Comparison of ENCODE assay signal across 1 cellular context in the genomic region with DNA sequence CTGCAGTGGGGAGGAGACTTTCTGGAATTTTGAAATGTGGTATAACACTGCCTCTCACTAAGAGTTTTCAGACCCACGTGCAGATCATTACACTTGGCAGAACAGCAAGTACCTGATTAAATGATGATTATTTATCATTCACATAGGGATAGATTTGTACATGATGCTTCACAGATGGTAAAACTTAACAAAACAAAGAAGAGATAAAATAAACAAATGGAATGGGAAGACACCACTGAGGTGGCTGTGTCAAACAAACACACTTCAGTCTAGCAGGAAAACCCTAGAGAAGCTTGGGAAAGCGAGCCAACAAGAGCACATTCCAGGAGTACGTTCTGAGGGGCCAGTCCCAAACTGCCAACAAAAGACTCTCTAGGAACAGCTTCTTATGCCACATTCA.
TF ChIP-seq lines count a peak whose summit lies in the region.

No MANE protein-coding gene starts in this region.

TF ChIP-seq in K562, 482 proteins besides CTCF, POLR2A, EP300 and RAD21 (continued from another document):
- TF ChIP-seq, protein P1, sequence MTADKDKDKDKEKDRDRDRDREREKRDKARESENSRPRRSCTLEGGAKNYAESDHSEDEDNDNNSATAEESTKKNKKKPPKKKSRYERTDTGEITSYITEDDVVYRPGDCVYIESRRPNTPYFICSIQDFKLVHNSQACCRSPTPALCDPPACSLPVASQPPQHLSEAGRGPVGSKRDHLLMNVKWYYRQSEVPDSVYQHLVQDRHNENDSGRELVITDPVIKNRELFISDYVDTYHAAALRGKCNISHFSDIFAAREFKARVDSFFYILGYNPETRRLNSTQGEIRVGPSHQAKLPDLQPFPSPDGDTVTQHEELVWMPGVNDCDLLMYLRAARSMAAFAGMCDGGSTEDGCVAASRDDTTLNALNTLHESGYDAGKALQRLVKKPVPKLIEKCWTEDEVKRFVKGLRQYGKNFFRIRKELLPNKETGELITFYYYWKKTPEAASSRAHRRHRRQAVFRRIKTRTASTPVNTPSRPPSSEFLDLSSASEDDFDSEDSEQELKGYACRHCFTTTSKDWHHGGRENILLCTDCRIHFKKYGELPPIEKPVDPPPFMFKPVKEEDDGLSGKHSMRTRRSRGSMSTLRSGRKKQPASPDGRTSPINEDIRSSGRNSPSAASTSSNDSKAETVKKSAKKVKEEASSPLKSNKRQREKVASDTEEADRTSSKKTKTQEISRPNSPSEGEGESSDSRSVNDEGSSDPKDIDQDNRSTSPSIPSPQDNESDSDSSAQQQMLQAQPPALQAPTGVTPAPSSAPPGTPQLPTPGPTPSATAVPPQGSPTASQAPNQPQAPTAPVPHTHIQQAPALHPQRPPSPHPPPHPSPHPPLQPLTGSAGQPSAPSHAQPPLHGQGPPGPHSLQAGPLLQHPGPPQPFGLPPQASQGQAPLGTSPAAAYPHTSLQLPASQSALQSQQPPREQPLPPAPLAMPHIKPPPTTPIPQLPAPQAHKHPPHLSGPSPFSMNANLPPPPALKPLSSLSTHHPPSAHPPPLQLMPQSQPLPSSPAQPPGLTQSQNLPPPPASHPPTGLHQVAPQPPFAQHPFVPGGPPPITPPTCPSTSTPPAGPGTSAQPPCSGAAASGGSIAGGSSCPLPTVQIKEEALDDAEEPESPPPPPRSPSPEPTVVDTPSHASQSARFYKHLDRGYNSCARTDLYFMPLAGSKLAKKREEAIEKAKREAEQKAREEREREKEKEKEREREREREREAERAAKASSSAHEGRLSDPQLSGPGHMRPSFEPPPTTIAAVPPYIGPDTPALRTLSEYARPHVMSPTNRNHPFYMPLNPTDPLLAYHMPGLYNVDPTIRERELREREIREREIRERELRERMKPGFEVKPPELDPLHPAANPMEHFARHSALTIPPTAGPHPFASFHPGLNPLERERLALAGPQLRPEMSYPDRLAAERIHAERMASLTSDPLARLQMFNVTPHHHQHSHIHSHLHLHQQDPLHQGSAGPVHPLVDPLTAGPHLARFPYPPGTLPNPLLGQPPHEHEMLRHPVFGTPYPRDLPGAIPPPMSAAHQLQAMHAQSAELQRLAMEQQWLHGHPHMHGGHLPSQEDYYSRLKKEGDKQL (CRISPR knock-in tag; IDR thresholded peaks at IDR 0.05; ENCODE audit: borderline replicate concordance) = no peak
- TF ChIP-seq TCF7L2 (IDR thresholded peaks at IDR 0.05; ENCODE audit: low read depth, low read length) (no peak), ZZZ3 (IDR thresholded peaks at IDR 0.05) (no peak), FUS (optimal IDR thresholded peaks at IDR 0.05; ENCODE audit: low read depth, low read length) (no peak), KDM4B (IDR thresholded peaks at IDR 0.05; ENCODE audit: borderline replicate concordance in 2 of 2, low read depth in 1 of 2) (no peak), NR2C2 (CRISPR knock-in tag; IDR thresholded peaks at IDR 0.05) (no peak), NR2C2 (tag; IDR thresholded peaks at IDR 0.05) (no peak), PHB2 (IDR thresholded peaks at IDR 0.05; ENCODE audit: low read depth) (no peak), THRAP3 (IDR thresholded peaks at IDR 0.05; ENCODE audit: borderline replicate concordance) (no peak), ZNF445 (CRISPR knock-in tag; IDR thresholded peaks at IDR 0.05; ENCODE audit: low read depth) (no peak), ZBED1 (IDR thresholded peaks at IDR 0.05) (no peak)
- TF ChIP-seq, protein P2, sequence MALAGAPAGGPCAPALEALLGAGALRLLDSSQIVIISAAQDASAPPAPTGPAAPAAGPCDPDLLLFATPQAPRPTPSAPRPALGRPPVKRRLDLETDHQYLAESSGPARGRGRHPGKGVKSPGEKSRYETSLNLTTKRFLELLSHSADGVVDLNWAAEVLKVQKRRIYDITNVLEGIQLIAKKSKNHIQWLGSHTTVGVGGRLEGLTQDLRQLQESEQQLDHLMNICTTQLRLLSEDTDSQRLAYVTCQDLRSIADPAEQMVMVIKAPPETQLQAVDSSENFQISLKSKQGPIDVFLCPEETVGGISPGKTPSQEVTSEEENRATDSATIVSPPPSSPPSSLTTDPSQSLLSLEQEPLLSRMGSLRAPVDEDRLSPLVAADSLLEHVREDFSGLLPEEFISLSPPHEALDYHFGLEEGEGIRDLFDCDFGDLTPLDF (CRISPR knock-in tag; IDR thresholded peaks at IDR 0.05) = no peak
- TF ChIP-seq, protein P3, sequence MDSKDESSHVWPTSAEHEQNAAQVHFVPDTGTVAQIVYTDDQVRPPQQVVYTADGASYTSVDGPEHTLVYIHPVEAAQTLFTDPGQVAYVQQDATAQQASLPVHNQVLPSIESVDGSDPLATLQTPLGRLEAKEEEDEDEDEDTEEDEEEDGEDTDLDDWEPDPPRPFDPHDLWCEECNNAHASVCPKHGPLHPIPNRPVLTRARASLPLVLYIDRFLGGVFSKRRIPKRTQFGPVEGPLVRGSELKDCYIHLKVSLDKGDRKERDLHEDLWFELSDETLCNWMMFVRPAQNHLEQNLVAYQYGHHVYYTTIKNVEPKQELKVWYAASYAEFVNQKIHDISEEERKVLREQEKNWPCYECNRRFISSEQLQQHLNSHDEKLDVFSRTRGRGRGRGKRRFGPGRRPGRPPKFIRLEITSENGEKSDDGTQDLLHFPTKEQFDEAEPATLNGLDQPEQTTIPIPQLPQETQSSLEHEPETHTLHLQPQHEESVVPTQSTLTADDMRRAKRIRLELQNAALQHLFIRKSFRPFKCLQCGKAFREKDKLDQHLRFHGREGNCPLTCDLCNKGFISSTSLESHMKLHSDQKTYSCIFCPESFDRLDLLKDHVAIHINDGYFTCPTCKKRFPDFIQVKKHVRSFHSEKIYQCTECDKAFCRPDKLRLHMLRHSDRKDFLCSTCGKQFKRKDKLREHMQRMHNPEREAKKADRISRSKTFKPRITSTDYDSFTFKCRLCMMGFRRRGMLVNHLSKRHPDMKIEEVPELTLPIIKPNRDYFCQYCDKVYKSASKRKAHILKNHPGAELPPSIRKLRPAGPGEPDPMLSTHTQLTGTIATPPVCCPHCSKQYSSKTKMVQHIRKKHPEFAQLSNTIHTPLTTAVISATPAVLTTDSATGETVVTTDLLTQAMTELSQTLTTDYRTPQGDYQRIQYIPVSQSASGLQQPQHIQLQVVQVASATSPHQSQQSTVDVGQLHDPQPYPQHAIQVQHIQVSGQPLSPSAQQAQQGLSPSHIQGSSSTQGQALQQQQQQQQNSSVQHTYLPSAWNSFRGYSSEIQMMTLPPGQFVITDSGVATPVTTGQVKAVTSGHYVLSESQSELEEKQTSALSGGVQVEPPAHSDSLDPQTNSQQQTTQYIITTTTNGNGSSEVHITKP (IDR thresholded peaks at IDR 0.05; ENCODE audit: partially characterized antibody) = no peak
- TF ChIP-seq, protein P4, sequence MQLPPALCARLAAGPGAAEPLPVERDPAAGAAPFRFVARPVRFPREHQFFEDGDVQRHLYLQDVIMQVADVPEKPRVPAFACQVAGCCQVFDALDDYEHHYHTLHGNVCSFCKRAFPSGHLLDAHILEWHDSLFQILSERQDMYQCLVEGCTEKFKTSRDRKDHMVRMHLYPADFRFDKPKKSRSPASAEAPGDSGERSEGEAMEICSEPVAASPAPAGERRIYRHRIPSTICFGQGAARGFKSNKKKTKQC (CRISPR knock-in tag; IDR thresholded peaks at IDR 0.05) = no peak
